In genomic region chr21:44299085-44299457, GRCh38 we compare ENCODE assay signal across 9 cellular contexts. TPM values are rescaled to one million over a fixed set of nuclear protein-coding genes. Genes with fewer than 3 reads are reported as not detected.
A peak's percentile ranks its signal among the peaks of the same experiment; 100 is the strongest.
DNase-seq lines count a peak whose midpoint lies in the region; ATAC-seq and TF ChIP-seq lines count a peak whose summit lies in the region.
"Had no signal": no experiment of that assay in that cellular context is flagged by ENCODE, and none has a peak within 500 bp of the region (broad histone marks: within the 10 kb centered on the region; RNA-seq: fewer than 3 reads in every experiment).

No MANE protein-coding gene starts in this region.

- peaks cover 72% of the 10 kb centered on the region for H3K4me1 ChIP-seq in CD8-positive, alpha-beta T cell (ENCODE audit: insufficient read depth, low read length)
- peaks cover 7 to 52% of the 10 kb centered on the region in 2 donors for H3K4me1 ChIP-seq in muscle layer of duodenum (ENCODE audit: control insufficient read depth in 1 of 2, insufficient read depth in 2 of 2, low read length in 2 of 2)

- peak overlapping the region; percentile 55 for H3K27ac ChIP-seq in CD8-positive, alpha-beta T cell (ENCODE audit: low read depth, low read length)
- peak overlapping the region; percentile 58 for H3K27ac ChIP-seq in muscle layer of duodenum (ENCODE audit: low read length)

- H3K4me3 ChIP-seq in CD8-positive, alpha-beta T cell (ENCODE audit: low read depth, low read length): peak overlapping the region; percentile 76
- H3K4me3 ChIP-seq in LNCaP clone FGC (ENCODE audit: low read depth, low read length) (peak overlapping the region; percentile 73), muscle layer of duodenum (ENCODE audit: low read depth in 1 of 2, low read length in 2 of 2) (peak overlapping the region; percentile 63 to 64)

- no peaks in the 10 kb centered on the region for H3K36me3 Mint-ChIP-seq in CD8-positive, alpha-beta T cell

- no peaks in the 10 kb centered on the region for H3K36me3 ChIP-seq in CD8-positive, alpha-beta T cell (ENCODE audit: insufficient read depth, low read length)
- H3K36me3 ChIP-seq in muscle layer of duodenum (ENCODE audit: control insufficient read depth in 1 of 2, insufficient read depth in 2 of 2, low read length in 2 of 2): no peaks in the 10 kb centered on the region

- intact Hi-C loops in CD8-positive, alpha-beta T cell (cut with DNase I, micrococcal nuclease): loop anchor here (2.0 to 5.0 kb wide), 2 partner anchors 227 to 286 kb away; partner anchors contain the start of gene TRAPPC10 (in 1 of the 2)

- no peaks in the 10 kb centered on the region for H3K9me3 Mint-ChIP-seq in CD8-positive, alpha-beta T cell

- POLR2A ChIA-PET in CD8-positive, alpha-beta T cell (lab: Charles Lee): no interaction called here

- H3K27me3 Mint-ChIP-seq in CD8-positive, alpha-beta T cell (ENCODE audit: low read depth): no peaks in the 10 kb centered on the region

- no peak for TF ChIP-seq CTCF in CD8-positive, alpha-beta T cell (IDR thresholded peaks at IDR 0.05)
- no peak for TF ChIP-seq CTCF in LNCaP clone FGC (IDR thresholded peaks at IDR 0.05; ENCODE audit: control insufficient read depth, extremely low read depth, insufficient read depth)

- CTCF ChIA-PET in CD8-positive, alpha-beta T cell (lab: Charles Lee): interaction anchor here (1.8 to 1.9 kb wide), 3 partner anchors 10 to 224 kb away, joined by 5 to 7 read pairs (median 7); no protein-coding TSS in a partner anchor

- peak overlapping the region; percentile 89 for H3K4me3 Mint-ChIP-seq in CD8-positive, alpha-beta T cell

- no peaks in the 10 kb centered on the region for H3K27me3 ChIP-seq in CD8-positive, alpha-beta T cell (ENCODE audit: insufficient read depth, low read length)
- no peaks in the 10 kb centered on the region for H3K27me3 ChIP-seq in muscle layer of duodenum (ENCODE audit: low read depth, low read length)

- DNase-seq in CD8-positive, alpha-beta T cell: no peak
- DNase-seq in LNCaP clone FGC (ENCODE audit: low read depth) (no peak), ACHN (no peak), AG20443 (ENCODE audit: low spot score) (no peak)
- DNase-seq in central memory CD4-positive, alpha-beta T cell: peak; percentile 22
- no peak for DNase-seq in effector CD8-positive, alpha-beta T cell (lab: John Stamatoyannopoulos, UW)

- H3K27ac Mint-ChIP-seq in CD8-positive, alpha-beta T cell: peak overlapping the region; percentile 95

- H3K9me3 ChIP-seq in CD8-positive, alpha-beta T cell (ENCODE audit: low read length): no peaks in the 10 kb centered on the region
- no peaks in the 10 kb centered on the region for H3K9me3 ChIP-seq in muscle layer of duodenum (ENCODE audit: control insufficient read depth in 1 of 2, low read length in 2 of 2)

- H3K4me1 Mint-ChIP-seq in CD8-positive, alpha-beta T cell (ENCODE audit: low read depth): peaks cover 57% of the 10 kb centered on the region

- in situ Hi-C loops in ACHN (cut with HindIII; ENCODE audit: low pct_ligation_motif_present, low pct_unique_long_range_greater_than_20kb, low sequenced_read_pairs): no loop called here

- no peak for ATAC-seq in CD8-positive, alpha-beta T cell
- ATAC-seq in GM21737 (IDR thresholded peaks at IDR 0.05; ENCODE audit: unreplicated experiment): no peak

RNA-seq across cellular contexts. Expression of gene PFKL, which starts 0.8 kb away (rescaled TPM):
- 10 to 100 TPM; 85.1 to 87.8 TPM for total RNA-seq in CD8-positive, alpha-beta T cell

RNA-seq across cellular contexts. Expression of gene AIRE, which starts 13.4 kb away (rescaled TPM):
- total RNA-seq in CD8-positive, alpha-beta T cell: not detected
- total RNA-seq: NCI-H460 had no signal

RNA-seq across cellular contexts. Expression of gene DNMT3L, which starts 37.4 kb away (rescaled TPM):
- not detected for total RNA-seq in CD8-positive, alpha-beta T cell
- total RNA-seq: NCI-H460 had no signal

RNA-seq across cellular contexts. Expression of gene CFAP410, which starts 40.1 kb away (rescaled TPM):
- 10 to 100 TPM; 69.7 to 70.5 TPM for total RNA-seq in CD8-positive, alpha-beta T cell

RNA-seq across cellular contexts. Expression of gene TRPM2, which starts 54.4 kb away (rescaled TPM):
- total RNA-seq in CD8-positive, alpha-beta T cell: 1 to 10 TPM; 1.2 to 2.0 TPM
